1 cellular context compared by ENCODE assay signal in the genomic region with DNA sequence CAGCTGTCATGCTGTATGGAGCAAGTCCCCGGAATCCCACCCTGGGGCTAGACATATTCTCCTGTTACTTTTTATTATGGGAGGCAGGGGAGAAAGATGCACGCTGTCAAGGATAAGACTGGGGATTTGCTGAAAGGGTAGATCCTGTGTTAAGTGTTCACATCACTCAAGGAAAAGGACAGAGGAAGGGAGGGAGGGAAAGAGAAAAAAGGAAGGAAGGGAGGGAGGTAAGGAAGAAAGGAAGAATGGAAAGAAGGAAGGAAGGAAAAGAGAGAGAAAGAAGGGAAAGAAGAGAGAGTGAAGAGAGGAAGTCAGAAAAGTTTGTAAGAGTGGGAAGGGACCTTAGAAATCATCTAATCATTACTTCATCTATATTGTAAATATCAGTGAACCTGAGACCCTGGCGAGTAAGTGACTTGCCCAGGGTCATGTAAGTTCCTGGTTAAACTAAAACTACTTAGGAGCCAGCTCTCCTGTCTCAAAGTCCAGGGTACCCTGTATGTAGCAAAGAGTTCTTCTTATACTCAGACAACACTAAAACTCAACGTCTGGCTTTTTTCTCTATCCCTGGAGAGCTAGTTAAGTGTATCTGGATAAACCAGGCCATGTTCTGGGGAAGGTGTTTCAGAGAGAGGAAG.
TF ChIP-seq lines count a peak whose summit lies in the region.

No MANE protein-coding gene starts in this region.

TF ChIP-seq in HepG2, 621 proteins besides CTCF, POLR2A, EP300 and RAD21:
- TF ChIP-seq RXRB (CRISPR knock-in tag; IDR thresholded peaks at IDR 0.05; ENCODE audit: borderline replicate concordance) (peak; percentile 23; the same call in 1 of the 2 replicates), RARA (CRISPR knock-in tag; IDR thresholded peaks at IDR 0.05) (peak; percentile 39), ZMYM3 (CRISPR knock-in tag; IDR thresholded peaks at IDR 0.05) (peak; percentile 23; the same call in 1 of the 2 replicates), GATAD2A (CRISPR knock-in tag; IDR thresholded peaks at IDR 0.05) (peak; percentile 34), TBP (CRISPR knock-in tag; IDR thresholded peaks at IDR 0.05) (no peak), HNF4A (CRISPR knock-in tag; IDR thresholded peaks at IDR 0.05) (peak; percentile 71), HDAC2 (CRISPR knock-in tag; IDR thresholded peaks at IDR 0.05) (0 out of 2 replicates have a peak, but pooled peaks have one; percentile 14), ISL2 (CRISPR knock-in tag; IDR thresholded peaks at IDR 0.05) (0 out of 2 replicates have a peak, but pooled peaks have one; percentile 35), ZNF766 (CRISPR knock-in tag; IDR thresholded peaks at IDR 0.05; ENCODE audit: borderline replicate concordance) (no peak), BCL6 (CRISPR knock-in tag; IDR thresholded peaks at IDR 0.05) (peak; percentile 54; the same call in 1 of the 2 replicates)
- TF ChIP-seq, protein P1, sequence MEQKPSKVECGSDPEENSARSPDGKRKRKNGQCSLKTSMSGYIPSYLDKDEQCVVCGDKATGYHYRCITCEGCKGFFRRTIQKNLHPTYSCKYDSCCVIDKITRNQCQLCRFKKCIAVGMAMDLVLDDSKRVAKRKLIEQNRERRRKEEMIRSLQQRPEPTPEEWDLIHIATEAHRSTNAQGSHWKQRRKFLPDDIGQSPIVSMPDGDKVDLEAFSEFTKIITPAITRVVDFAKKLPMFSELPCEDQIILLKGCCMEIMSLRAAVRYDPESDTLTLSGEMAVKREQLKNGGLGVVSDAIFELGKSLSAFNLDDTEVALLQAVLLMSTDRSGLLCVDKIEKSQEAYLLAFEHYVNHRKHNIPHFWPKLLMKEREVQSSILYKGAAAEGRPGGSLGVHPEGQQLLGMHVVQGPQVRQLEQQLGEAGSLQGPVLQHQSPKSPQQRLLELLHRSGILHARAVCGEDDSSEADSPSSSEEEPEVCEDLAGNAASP (CRISPR knock-in tag; IDR thresholded peaks at IDR 0.05; ENCODE audit: borderline replicate concordance), result peak; percentile 76; the same call in 1 of the 2 replicates
- TF ChIP-seq, protein P2, sequence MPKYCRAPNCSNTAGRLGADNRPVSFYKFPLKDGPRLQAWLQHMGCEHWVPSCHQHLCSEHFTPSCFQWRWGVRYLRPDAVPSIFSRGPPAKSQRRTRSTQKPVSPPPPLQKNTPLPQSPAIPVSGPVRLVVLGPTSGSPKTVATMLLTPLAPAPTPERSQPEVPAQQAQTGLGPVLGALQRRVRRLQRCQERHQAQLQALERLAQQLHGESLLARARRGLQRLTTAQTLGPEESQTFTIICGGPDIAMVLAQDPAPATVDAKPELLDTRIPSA (CRISPR knock-in tag; IDR thresholded peaks at IDR 0.05; ENCODE audit: borderline replicate concordance), result no peak
- TF ChIP-seq, protein P3, sequence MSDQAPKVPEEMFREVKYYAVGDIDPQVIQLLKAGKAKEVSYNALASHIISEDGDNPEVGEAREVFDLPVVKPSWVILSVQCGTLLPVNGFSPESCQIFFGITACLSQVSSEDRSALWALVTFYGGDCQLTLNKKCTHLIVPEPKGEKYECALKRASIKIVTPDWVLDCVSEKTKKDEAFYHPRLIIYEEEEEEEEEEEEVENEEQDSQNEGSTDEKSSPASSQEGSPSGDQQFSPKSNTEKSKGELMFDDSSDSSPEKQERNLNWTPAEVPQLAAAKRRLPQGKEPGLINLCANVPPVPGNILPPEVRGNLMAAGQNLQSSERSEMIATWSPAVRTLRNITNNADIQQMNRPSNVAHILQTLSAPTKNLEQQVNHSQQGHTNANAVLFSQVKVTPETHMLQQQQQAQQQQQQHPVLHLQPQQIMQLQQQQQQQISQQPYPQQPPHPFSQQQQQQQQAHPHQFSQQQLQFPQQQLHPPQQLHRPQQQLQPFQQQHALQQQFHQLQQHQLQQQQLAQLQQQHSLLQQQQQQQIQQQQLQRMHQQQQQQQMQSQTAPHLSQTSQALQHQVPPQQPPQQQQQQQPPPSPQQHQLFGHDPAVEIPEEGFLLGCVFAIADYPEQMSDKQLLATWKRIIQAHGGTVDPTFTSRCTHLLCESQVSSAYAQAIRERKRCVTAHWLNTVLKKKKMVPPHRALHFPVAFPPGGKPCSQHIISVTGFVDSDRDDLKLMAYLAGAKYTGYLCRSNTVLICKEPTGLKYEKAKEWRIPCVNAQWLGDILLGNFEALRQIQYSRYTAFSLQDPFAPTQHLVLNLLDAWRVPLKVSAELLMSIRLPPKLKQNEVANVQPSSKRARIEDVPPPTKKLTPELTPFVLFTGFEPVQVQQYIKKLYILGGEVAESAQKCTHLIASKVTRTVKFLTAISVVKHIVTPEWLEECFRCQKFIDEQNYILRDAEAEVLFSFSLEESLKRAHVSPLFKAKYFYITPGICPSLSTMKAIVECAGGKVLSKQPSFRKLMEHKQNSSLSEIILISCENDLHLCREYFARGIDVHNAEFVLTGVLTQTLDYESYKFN (CRISPR knock-in tag; conservative IDR thresholded peaks at IDR 0.05), result peak; percentile 68
- TF ChIP-seq, protein P4, sequence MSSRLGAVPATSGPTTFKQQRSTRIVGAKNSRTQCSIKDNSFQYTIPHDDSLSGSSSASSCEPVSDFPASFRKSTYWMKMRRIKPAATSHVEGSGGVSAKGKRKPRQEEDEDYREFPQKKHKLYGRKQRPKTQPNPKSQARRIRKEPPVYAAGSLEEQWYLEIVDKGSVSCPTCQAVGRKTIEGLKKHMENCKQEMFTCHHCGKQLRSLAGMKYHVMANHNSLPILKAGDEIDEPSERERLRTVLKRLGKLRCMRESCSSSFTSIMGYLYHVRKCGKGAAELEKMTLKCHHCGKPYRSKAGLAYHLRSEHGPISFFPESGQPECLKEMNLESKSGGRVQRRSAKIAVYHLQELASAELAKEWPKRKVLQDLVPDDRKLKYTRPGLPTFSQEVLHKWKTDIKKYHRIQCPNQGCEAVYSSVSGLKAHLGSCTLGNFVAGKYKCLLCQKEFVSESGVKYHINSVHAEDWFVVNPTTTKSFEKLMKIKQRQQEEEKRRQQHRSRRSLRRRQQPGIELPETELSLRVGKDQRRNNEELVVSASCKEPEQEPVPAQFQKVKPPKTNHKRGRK (CRISPR knock-in tag; IDR thresholded peaks at IDR 0.05), result peak; percentile 93
TF ChIP-seq in HepG2: peak in this region for 11.
